In the genomic region with DNA sequence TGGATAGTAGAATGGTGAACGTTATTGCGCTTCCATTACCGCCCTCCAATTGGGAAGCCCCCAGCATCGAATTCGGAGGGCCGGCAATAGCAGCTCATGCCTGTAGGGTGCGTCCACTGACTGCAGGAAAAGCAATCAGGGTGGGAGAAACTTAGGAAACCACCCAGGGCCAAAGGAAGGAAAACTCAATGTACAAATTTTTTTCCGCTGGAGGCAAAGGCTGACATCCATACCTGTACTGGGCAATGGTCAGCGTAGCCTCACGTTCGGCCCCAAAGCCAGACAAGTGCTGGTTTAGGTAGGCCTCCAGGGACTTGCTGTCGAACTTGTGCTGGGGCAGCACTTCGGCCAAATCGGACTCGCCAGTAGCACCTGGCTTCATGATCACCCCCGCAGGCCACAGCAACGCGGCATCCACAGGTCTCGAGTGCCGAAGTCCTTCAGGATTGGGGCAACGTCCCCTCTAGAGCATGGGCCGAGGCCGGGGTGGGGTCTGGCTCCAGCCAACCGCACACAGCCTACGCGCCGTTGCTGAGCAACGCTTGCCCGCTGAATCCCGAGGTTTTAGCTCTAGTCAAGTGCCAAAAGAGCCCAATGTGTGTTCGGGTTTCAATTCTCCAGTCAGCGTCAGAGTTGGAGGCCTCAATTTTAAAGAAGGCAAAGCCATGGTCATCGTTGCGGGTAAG, we compare ENCODE assay signal across 8 cellular contexts. TPM values are rescaled to one million over a fixed set of nuclear protein-coding genes. Genes with fewer than 3 reads are reported as not detected.
DNase-seq lines count a peak whose midpoint lies in the region; ATAC-seq and TF ChIP-seq lines count a peak whose summit lies in the region.

A gene with protein sequence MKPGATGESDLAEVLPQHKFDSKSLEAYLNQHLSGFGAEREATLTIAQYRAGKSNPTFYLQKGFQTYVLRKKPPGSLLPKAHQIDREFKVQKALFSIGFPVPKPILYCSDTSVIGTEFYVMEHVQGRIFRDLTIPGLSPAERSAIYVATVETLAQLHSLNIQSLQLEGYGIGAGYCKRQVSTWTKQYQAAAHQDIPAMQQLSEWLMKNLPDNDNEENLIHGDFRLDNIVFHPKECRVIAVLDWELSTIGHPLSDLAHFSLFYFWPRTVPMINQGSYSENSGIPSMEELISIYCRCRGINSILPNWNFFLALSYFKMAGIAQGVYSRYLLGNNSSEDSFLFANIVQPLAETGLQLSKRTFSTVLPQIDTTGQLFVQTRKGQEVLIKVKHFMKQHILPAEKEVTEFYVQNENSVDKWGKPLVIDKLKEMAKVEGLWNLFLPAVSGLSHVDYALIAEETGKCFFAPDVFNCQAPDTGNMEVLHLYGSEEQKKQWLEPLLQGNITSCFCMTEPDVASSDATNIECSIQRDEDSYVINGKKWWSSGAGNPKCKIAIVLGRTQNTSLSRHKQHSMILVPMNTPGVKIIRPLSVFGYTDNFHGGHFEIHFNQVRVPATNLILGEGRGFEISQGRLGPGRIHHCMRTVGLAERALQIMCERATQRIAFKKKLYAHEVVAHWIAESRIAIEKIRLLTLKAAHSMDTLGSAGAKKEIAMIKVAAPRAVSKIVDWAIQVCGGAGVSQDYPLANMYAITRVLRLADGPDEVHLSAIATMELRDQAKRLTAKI (minus strand): TSS at position 440 of the 686 bp plus-strand sequence. CDS start 58 bp downstream, at position 382.

- peak; percentile 40 for TF ChIP-seq CTCF in CD4-positive, alpha-beta T cell (IDR thresholded peaks at IDR 0.05)

- H3K4me1 Mint-ChIP-seq in CD4-positive, alpha-beta T cell (ENCODE audit: low read depth), result peaks cover 77% of the 10 kb centered on the region
- H3K4me1 Mint-ChIP-seq in activated CD4-positive, alpha-beta T cell treated with anti-CD3 and anti-CD28 coated beads, Interleukin-2, amount 10 ng/mL, durations not matched to agents 7 days and 5 days, result peaks cover 50% of the 10 kb centered on the region

- H3K27ac Mint-ChIP-seq in CD4-positive, alpha-beta T cell, result peak within 1 kb of the TSS; percentile 98
- H3K27ac Mint-ChIP-seq in activated CD4-positive, alpha-beta T cell treated with anti-CD3 and anti-CD28 coated beads, Interleukin-2, amount 10 ng/mL, durations not matched to agents 7 days and 5 days, result peak within 1 kb of the TSS; percentile 98

- peak in 9 of 10 experiments; percentile 2 to 17 (median 8) for DNase-seq in CD4-positive, alpha-beta T cell
- peak; percentile 28 for DNase-seq in NCI-H345 treated with DMSO at 0.1 percent for 48 hours (lab: John Stamatoyannopoulos, UW; ENCODE audit: unreplicated experiment)
- peak; percentile 21 for DNase-seq in activated CD4-positive, alpha-beta T cell treated with anti-CD3 and anti-CD28 coated beads, Interleukin-2, amount 10 ng/mL, durations not matched to agents 7 days and 5 days
- DNase-seq in medulla oblongata (ENCODE audit: extremely low spot score), result peak; percentile 87
- DNase-seq in stimulated activated CD8-positive, alpha-beta memory T cell treated with anti-CD3 and anti-CD28 coated beads, Interleukin-7, amount 100 ng/mL, for 24 hours (ENCODE audit: low read depth), result peak; percentile 1

- H3K27me3 Mint-ChIP-seq in CD4-positive, alpha-beta T cell, result no peaks in the 10 kb centered on the region
- H3K27me3 Mint-ChIP-seq in activated CD4-positive, alpha-beta T cell treated with anti-CD3 and anti-CD28 coated beads, Interleukin-2, amount 10 ng/mL, durations not matched to agents 7 days and 5 days, result no peaks in the 10 kb centered on the region

- H3K4me1 ChIP-seq in endocrine pancreas (ENCODE audit: control insufficient read depth, insufficient read depth, low read length), result peaks cover 29% of the 10 kb centered on the region

- no peaks in the 10 kb centered on the region for H3K36me3 ChIP-seq in endocrine pancreas (ENCODE audit: control insufficient read depth, insufficient read depth, low read length)

- H3K9me3 ChIP-seq in CD4-positive, alpha-beta T cell (ENCODE audit: control insufficient read depth, low read length), result no peaks in the 10 kb centered on the region
- H3K9me3 ChIP-seq in endocrine pancreas (ENCODE audit: control insufficient read depth, low read length), result no peaks in the 10 kb centered on the region

- ATAC-seq in CD4-positive, alpha-beta T cell (ENCODE audit: poor library complexity), result peak; percentile 16
- ATAC-seq in GM19025 (IDR thresholded peaks at IDR 0.05; ENCODE audit: low read depth, unreplicated experiment) (peak; percentile 40), HG03175 (IDR thresholded peaks at IDR 0.05; ENCODE audit: unreplicated experiment) (peak; percentile 59)

- H3K4me3 Mint-ChIP-seq in CD4-positive, alpha-beta T cell, result peak within 1 kb of the TSS; percentile 100
- H3K4me3 Mint-ChIP-seq in activated CD4-positive, alpha-beta T cell treated with anti-CD3 and anti-CD28 coated beads, Interleukin-2, amount 10 ng/mL, durations not matched to agents 7 days and 5 days, result peak within 1 kb of the TSS; percentile 92

- peak within 1 kb of the TSS; percentile 61 for H3K9ac ChIP-seq in endocrine pancreas (ENCODE audit: control insufficient read depth, insufficient read depth, low read length)

- H3K9me3 Mint-ChIP-seq in CD4-positive, alpha-beta T cell, result no peaks in the 10 kb centered on the region
- H3K9me3 Mint-ChIP-seq in activated CD4-positive, alpha-beta T cell treated with anti-CD3 and anti-CD28 coated beads, Interleukin-2, amount 10 ng/mL, durations not matched to agents 7 days and 5 days, result no peaks in the 10 kb centered on the region

- H3K36me3 Mint-ChIP-seq in CD4-positive, alpha-beta T cell (ENCODE audit: low read depth), result peaks cover 24% of the 10 kb centered on the region
- peaks cover 7% of the 10 kb centered on the region for H3K36me3 Mint-ChIP-seq in activated CD4-positive, alpha-beta T cell treated with anti-CD3 and anti-CD28 coated beads, Interleukin-2, amount 10 ng/mL, durations not matched to agents 7 days and 5 days (ENCODE audit: low read depth)

- intact Hi-C loops in CD4-positive, alpha-beta T cell (cut with DNase I, micrococcal nuclease), result loop anchor here in 1 of 2 experiments (5.0 to 10.0 kb wide), 6 partner anchors 58 to 1828 kb away; a partner anchor contains a TSS

- CTCF ChIA-PET in CD4-positive, alpha-beta T cell (lab: Charles Lee), result interaction anchor here (1.3 to 1.8 kb wide), 4 partner anchors 11 to 17 kb away, joined by 3 to 6 read pairs (median 4); no protein-coding TSS in a partner anchor
- CTCF ChIA-PET in activated CD4-positive, alpha-beta T cell treated with anti-CD3 and anti-CD28 coated beads, Interleukin-2, amount 10 ng/mL, durations not matched to agents 7 days and 5 days (lab: Charles Lee), result interaction anchor here (1.1 to 1.4 kb wide), 3 partner anchors 13 to 141 kb away, joined by 3 read pairs; no protein-coding TSS in a partner anchor

- peak within 1 kb of the TSS; percentile 98 for H3K4me3 ChIP-seq in endocrine pancreas (ENCODE audit: control insufficient read depth, insufficient read depth, low read length)

- H3K27ac ChIP-seq in CD4-positive, alpha-beta T cell (ENCODE audit: low read depth, low read length), result peak within 1 kb of the TSS; percentile 41

- no peaks in the 10 kb centered on the region for H3K27me3 ChIP-seq in CD4-positive, alpha-beta T cell (ENCODE audit: control insufficient read depth, insufficient read depth, low read length)
- H3K27me3 ChIP-seq in endocrine pancreas (ENCODE audit: control insufficient read depth, insufficient read depth, low read length), result no peaks in the 10 kb centered on the region

- POLR2A ChIA-PET in CD4-positive, alpha-beta T cell (lab: Charles Lee), result interaction anchor here (0.8 to 1.4 kb wide), 3 partner anchors 13 to 24 kb away, joined by 3 to 8 read pairs (median 4); no protein-coding TSS in a partner anchor
- POLR2A ChIA-PET in activated CD4-positive, alpha-beta T cell treated with anti-CD3 and anti-CD28 coated beads, Interleukin-2, amount 10 ng/mL, durations not matched to agents 7 days and 5 days (lab: Charles Lee), result no interaction called here

RNA-seq across cellular contexts. Expression of the gene that starts here (rescaled TPM):
- total RNA-seq in CD4-positive, alpha-beta T cell, result 10 to 100 TPM; 26.6 to 27.9 TPM
- total RNA-seq in activated CD4-positive, alpha-beta T cell treated with anti-CD3 and anti-CD28 coated beads, Interleukin-2, amount 10 ng/mL, durations not matched to agents 7 days and 5 days, result 10 to 100 TPM; 11.8 to 13.0 TPM

Comparison
In these comparisons a context has a peak if more than half of its experiments do, and no peak if none do; other contexts are left out.
1. Peak in every context shown above with its lines: DNase-seq, ATAC-seq, H3K4me3 ChIP-seq and H3K27ac ChIP-seq.
2. DNase-seq: peak in every context shown above with its lines; median percentile 87 in medulla oblongata; 28 in NCI-H345 treated with DMSO at 0.1 percent for 48 hours; 21 in activated CD4-positive, alpha-beta T cell treated with anti-CD3 and anti-CD28 coated beads, Interleukin-2, amount 10 ng/mL, durations not matched to agents 7 days and 5 days; 8 in CD4-positive, alpha-beta T cell; 1 in stimulated activated CD8-positive, alpha-beta memory T cell treated with anti-CD3 and anti-CD28 coated beads, Interleukin-7, amount 100 ng/mL, for 24 hours.